In genomic region chr10:69388488-69388887, GRCh38 we compare ENCODE assay signal across 17 cellular contexts. TPM values are rescaled to one million over a fixed set of nuclear protein-coding genes. Genes with fewer than 3 reads are reported as not detected.
DNase-seq lines count a peak whose midpoint lies in the region; ATAC-seq, FAIRE-seq and TF ChIP-seq lines count a peak whose summit lies in the region.
"Had no signal": no experiment of that assay in that cellular context is flagged by ENCODE, and none has a peak within 500 bp of the region (broad histone marks: within the 10 kb centered on the region; RNA-seq: fewer than 3 reads in every experiment).

No MANE protein-coding gene starts in this region.

- TF ChIP-seq CTCF in natural killer cell (IDR thresholded peaks at IDR 0.05) = no peak
- no peak for TF ChIP-seq CTCF in K562 (IDR thresholded peaks at IDR 0.05 in 2 of 3, conservative IDR thresholded peaks at IDR 0.05 in 1 of 3; ENCODE audit: insufficient read depth in 2 of 3, low read depth in 1 of 3, low read length in 3 of 3)
- TF ChIP-seq CTCF in adrenal gland (IDR thresholded peaks at IDR 0.05) = no peak

- ATAC-seq in natural killer cell treated with Interleukin-12 subunit alpha and Interleukin-12 subunit beta and Interleukin-15 and Interleukin-18, amount 100 ng/mL, for 72 hours = no peak
- ATAC-seq in natural killer cell = no peak
- ATAC-seq in K562 = no peak
- ATAC-seq in naive thymus-derived CD4-positive, alpha-beta T cell = no peak
- no peak for ATAC-seq in HG03135 (IDR thresholded peaks at IDR 0.05; ENCODE audit: unreplicated experiment)
- ATAC-seq: GM12878 had no signal

- CTCF ChIA-PET in K562 (lab: Yijun Ruan, JAX; ENCODE audit: low intra/inter-chr PET ratio) = no interaction called here
- CTCF ChIA-PET in naive thymus-derived CD4-positive, alpha-beta T cell (lab: Charles Lee) = interaction anchor here (1.0 kb wide), 1 partner anchor 150 kb away, joined by 3 read pairs; no protein-coding TSS in a partner anchor

- H3K27me3 Mint-ChIP-seq in natural killer cell treated with Interleukin-12 subunit alpha and Interleukin-12 subunit beta and Interleukin-15 and Interleukin-18, amount 100 ng/mL, for 72 hours = no peaks in the 10 kb centered on the region
- H3K27me3 Mint-ChIP-seq in natural killer cell (ENCODE audit: low read depth in 2 of 2) = no peaks in the 10 kb centered on the region
- H3K27me3 Mint-ChIP-seq in naive thymus-derived CD4-positive, alpha-beta T cell = no peaks in the 10 kb centered on the region
- H3K27me3 Mint-ChIP-seq: B cell; CD4-positive, alpha-beta memory T cell had no signal

- no peaks in the 10 kb centered on the region for H3K79me2 ChIP-seq in K562 (ENCODE audit: control insufficient read depth, insufficient read depth, low read length)

- H3K36me3 ChIP-seq in K562 (ENCODE audit: control insufficient read depth, insufficient read depth, low read length) = peaks cover 99% of the 10 kb centered on the region
- H3K36me3 ChIP-seq in naive thymus-derived CD4-positive, alpha-beta T cell (ENCODE audit: control insufficient read depth in 2 of 3, insufficient read depth in 3 of 3, low read length in 3 of 3) = peaks cover 4 to 92% (median 18%) of the 10 kb centered on the region in 3 experiments
- H3K36me3 ChIP-seq in adrenal gland (replicated peaks in 1 of 2) = peaks cover 0 to 63% of the 10 kb centered on the region in 2 donors

- H3K4me3 Mint-ChIP-seq in natural killer cell treated with Interleukin-12 subunit alpha and Interleukin-12 subunit beta and Interleukin-15 and Interleukin-18, amount 100 ng/mL, for 72 hours = no peak overlapping the region
- H3K4me3 Mint-ChIP-seq in natural killer cell = no peak overlapping the region
- no peak overlapping the region for H3K4me3 Mint-ChIP-seq in naive thymus-derived CD4-positive, alpha-beta T cell
- H3K4me3 Mint-ChIP-seq: B cell; CD4-positive, alpha-beta memory T cell had no signal

- H3K4me3 ChIP-seq in K562 (no peak overlapping the region), adrenal gland (no peak overlapping the region)
- H3K4me3 ChIP-seq in naive thymus-derived CD4-positive, alpha-beta T cell (ENCODE audit: low read length) = no peak overlapping the region
- H3K4me3 ChIP-seq: GM12878 had no signal

- no peak for TF ChIP-seq RAD21 in K562 (CRISPR knock-in tag; conservative IDR thresholded peaks at IDR 0.05 in 1 of 2, IDR thresholded peaks at IDR 0.05 in 1 of 2)

- peaks cover 26% of the 10 kb centered on the region for H3K36me3 Mint-ChIP-seq in natural killer cell treated with Interleukin-12 subunit alpha and Interleukin-12 subunit beta and Interleukin-15 and Interleukin-18, amount 100 ng/mL, for 72 hours
- H3K36me3 Mint-ChIP-seq in natural killer cell = peaks cover 13% of the 10 kb centered on the region
- H3K36me3 Mint-ChIP-seq in naive thymus-derived CD4-positive, alpha-beta T cell = peaks cover 8 to 53% (median 44%) of the 10 kb centered on the region in 5 donors

- intact Hi-C loops in natural killer cell (cut with micrococcal nuclease) (no loop called here), K562 (cut with micrococcal nuclease) (no loop called here), adrenal gland (cut with DNase I) (no loop called here)
- intact Hi-C loops in naive thymus-derived CD4-positive, alpha-beta T cell (cut with micrococcal nuclease) = no loop called here

- no TSS peak for BruUV-seq in K562 (replicated peaks; lab: Mats Ljungman, UMichigan)

- H3K4me1 ChIP-seq in K562 (replicated peaks in 1 of 2; ENCODE audit: control insufficient read depth in 2 of 2, insufficient read depth in 2 of 2, low read length in 2 of 2) = peaks cover 12 to 17% of the 10 kb centered on the region in 2 experiments; a peak in 4 of 5 replicates
- peaks cover 4 to 6% of the 10 kb centered on the region in 2 donors for H3K4me1 ChIP-seq in naive thymus-derived CD4-positive, alpha-beta T cell (ENCODE audit: control insufficient read depth in 2 of 2, insufficient read depth in 2 of 2, low read length in 2 of 2)
- H3K4me1 ChIP-seq in adrenal gland (replicated peaks in 1 of 2) = no peaks in the 10 kb centered on the region

- no peaks in the 10 kb centered on the region for H3K9me3 Mint-ChIP-seq in natural killer cell treated with Interleukin-12 subunit alpha and Interleukin-12 subunit beta and Interleukin-15 and Interleukin-18, amount 100 ng/mL, for 72 hours
- no peaks in the 10 kb centered on the region for H3K9me3 Mint-ChIP-seq in natural killer cell
- no peaks in the 10 kb centered on the region for H3K9me3 Mint-ChIP-seq in naive thymus-derived CD4-positive, alpha-beta T cell
- H3K9me3 Mint-ChIP-seq: CD4-positive, alpha-beta memory T cell had no signal

- TF ChIP-seq POLR2A in K562 (conservative IDR thresholded peaks at IDR 0.05) = no peak
- TF ChIP-seq POLR2A in adrenal gland (IDR thresholded peaks at IDR 0.05) = no peak

- H4K20me1 ChIP-seq in K562 (replicated peaks; ENCODE audit: control insufficient read depth, insufficient read depth, low read length) = peaks cover 18% of the 10 kb centered on the region; the same call in 1 of the 2 replicates

- peaks cover 10 to 11% of the 10 kb centered on the region in 2 donors for H3K4me1 Mint-ChIP-seq in natural killer cell treated with Interleukin-12 subunit alpha and Interleukin-12 subunit beta and Interleukin-15 and Interleukin-18, amount 100 ng/mL, for 72 hours (ENCODE audit: low read depth in 2 of 2)
- H3K4me1 Mint-ChIP-seq in natural killer cell = peaks cover 10 to 12% of the 10 kb centered on the region in 2 donors
- peaks cover 5 to 37% (median 20%) of the 10 kb centered on the region in 7 donors for H3K4me1 Mint-ChIP-seq in naive thymus-derived CD4-positive, alpha-beta T cell

- peak; percentile 6 for DNase-seq in natural killer cell treated with Interleukin-12 subunit alpha and Interleukin-12 subunit beta and Interleukin-15 and Interleukin-18, amount 100 ng/mL, for 72 hours (ENCODE audit: low spot score)
- DNase-seq in natural killer cell = no peak
- no peak for DNase-seq in K562 (ENCODE audit: extremely low read depth in 1 of 4, low spot score in 3 of 4)
- DNase-seq in naive thymus-derived CD4-positive, alpha-beta T cell = no peak
- no peak for DNase-seq in NCI-H524 treated with DMSO at 0.1 percent for 48 hours (lab: John Stamatoyannopoulos, UW)
- no peak for DNase-seq in adrenal gland
- DNase-seq: C1 segment of cervical spinal cord; CD4-positive, alpha-beta memory T cell; DMS79; IMR-90; KG1 had no signal

- H3K4me2 ChIP-seq in K562 (ENCODE audit: insufficient read depth, low read length) = no peak overlapping the region

- no peak for FAIRE-seq in K562 (lab: Jason Lieb, UNC)
- FAIRE-seq: A204.1 had no signal

- H3K9me1 ChIP-seq in K562 (ENCODE audit: control insufficient read depth, insufficient read depth, low read length) = no peaks in the 10 kb centered on the region

- POLR2A ChIA-PET in K562 (lab: Yijun Ruan, JAX) = interaction anchor here (1.2 to 1.4 kb wide), 2 partner anchors 15 to 54 kb away, joined by 3 read pairs; no protein-coding TSS in a partner anchor
- POLR2A ChIA-PET in naive thymus-derived CD4-positive, alpha-beta T cell (lab: Charles Lee) = no interaction called here

- TF ChIP-seq EP300 in K562 (IDR thresholded peaks at IDR 0.05; ENCODE audit: low read length) = no peak

- H3K27ac ChIP-seq in K562 (ENCODE audit: extremely low read depth, low read depth, low read length) (no peak overlapping the region), adrenal gland (no peak overlapping the region)
- H3K27ac ChIP-seq in naive thymus-derived CD4-positive, alpha-beta T cell (ENCODE audit: low read depth, low read length) = no peak overlapping the region

- WGBS in K562 (ENCODE audit: insufficient coverage, low coverage, missing lambda C conversion rate) = 91% methylated on average over 2 of the region's 2 CpGs
- 87 to 93% (median 89%) methylated on average over 2 of the region's 2 CpGs for WGBS in adrenal gland, 4 donors

- H3K27me3 ChIP-seq in K562 (ENCODE audit: control insufficient read depth in 2 of 2, insufficient read depth in 2 of 2, low read length in 2 of 2) = no peaks in the 10 kb centered on the region
- H3K27me3 ChIP-seq in naive thymus-derived CD4-positive, alpha-beta T cell (ENCODE audit: control insufficient read depth in 2 of 2, insufficient read depth in 2 of 2, low read length in 2 of 2) = no peaks in the 10 kb centered on the region
- no peaks in the 10 kb centered on the region for H3K27me3 ChIP-seq in adrenal gland

- in situ Hi-C loops in K562 (cut with MboI) = loop anchor here (5.0 kb wide), 1 partner anchor 141 kb away; no protein-coding TSS in a partner anchor

- H3K9me3 ChIP-seq in K562 (replicated peaks; ENCODE audit: control insufficient read depth, insufficient read depth, low read depth, low read length) (no peaks in the 10 kb centered on the region), adrenal gland (replicated peaks in 1 of 3) (no peaks in the 10 kb centered on the region)
- no peaks in the 10 kb centered on the region for H3K9me3 ChIP-seq in naive thymus-derived CD4-positive, alpha-beta T cell (ENCODE audit: control insufficient read depth in 2 of 3, low read length in 3 of 3)

- H3K9ac ChIP-seq in K562 (ENCODE audit: insufficient read depth in 1 of 2, low read depth in 2 of 2, low read length in 2 of 2) = no peak overlapping the region

- H3K27ac Mint-ChIP-seq in natural killer cell treated with Interleukin-12 subunit alpha and Interleukin-12 subunit beta and Interleukin-15 and Interleukin-18, amount 100 ng/mL, for 72 hours = no peak overlapping the region
- H3K27ac Mint-ChIP-seq in natural killer cell = no peak overlapping the region
- peak overlapping the region in 6 of 9 donors; percentile 6 to 79 (median 52) for H3K27ac Mint-ChIP-seq in naive thymus-derived CD4-positive, alpha-beta T cell
- H3K27ac Mint-ChIP-seq: B cell had no signal

- no peak overlapping the region for H2AFZ ChIP-seq in K562 (ENCODE audit: low read depth, low read length)

RNA-seq across cellular contexts. Expression of gene TACR2, which starts 28.2 kb away (rescaled TPM):
- not detected for total RNA-seq in natural killer cell treated with Interleukin-12 subunit alpha and Interleukin-12 subunit beta and Interleukin-15 and Interleukin-18, amount 100 ng/mL, for 72 hours
- total RNA-seq in natural killer cell = not detected
- total RNA-seq in K562 (2011; cell fraction: chromatin; rRNA removed; ENCODE audit: low replicate concordance) = not detected in 2 replicates
- total RNA-seq in K562 (2011; cell fraction: nucleolus; rRNA removed) = not detected in 2 replicates
- total RNA-seq in K562 (2011; cell fraction: nucleoplasm; rRNA removed) = not detected in 2 replicates
- total RNA-seq in K562 (2014; rRNA removed) = not detected in 2 replicates
- total RNA-seq in K562 (2014; rRNA removed; fragmentation: Illumina TruSeq; extraction: Trizol) = not detected in 2 replicates
- total RNA-seq in K562 (2015; rRNA removed; fragmentation: Illumina TruSeq; extraction: Trizol) = not detected in 2 replicates
- not detected in 2 replicates for total RNA-seq in K562 (2021)
- polyA plus RNA-seq in K562 (2011; rRNA removed) = not detected in 2 replicates
- polyA plus RNA-seq in K562 (2011; cell fraction: cytosol; rRNA removed) = not detected in 2 replicates
- not detected in 2 replicates for polyA plus RNA-seq in K562 (2011; cell fraction: nucleus; rRNA removed)
- 0.20 and 0.22 TPM in 2 replicates for polyA plus RNA-seq in K562 (2012)
- not detected in 2 replicates for polyA plus RNA-seq in K562 (2014; fragmentation: Illumina TruSeq; extraction: Trizol)
- not detected for polyA plus RNA-seq in K562 (2014; fragmentation: Nextera tagmentation; extraction: Ambion mirVana)
- polyA plus RNA-seq in K562 (2014; rRNA removed) = not detected in 2 replicates
- polyA minus RNA-seq in K562 (2011; rRNA and poly(A)+ RNA removed) = not detected in 2 replicates
- polyA minus RNA-seq in K562 (2011; cell fraction: cytosol; rRNA and poly(A)+ RNA removed) = not detected in 2 replicates
- not detected in 2 replicates for polyA minus RNA-seq in K562 (2011; cell fraction: nucleus; rRNA and poly(A)+ RNA removed)
- total RNA-seq in naive thymus-derived CD4-positive, alpha-beta T cell = under 1 TPM in 1 of 5 experiments, not detected in 4; 0.44 TPM
- polyA plus RNA-seq in naive thymus-derived CD4-positive, alpha-beta T cell = under 1 TPM in 1 of 2 donors, not detected in 1; 0.47 TPM
- total RNA-seq in adrenal gland = under 1 TPM in 6 of 8 donors, not detected in 2; 0.11 to 0.55 (median 0.35) TPM
- under 1 TPM in 2 of 3 donors, not detected in 1; 0.33 to 0.37 TPM for polyA plus RNA-seq in adrenal gland
- total RNA-seq: B cell, G401, GM12878, H4, IMR-90 had no signal
- polyA plus RNA-seq: IMR-90 had no signal

Comparison
In these comparisons a context has a peak if more than half of its experiments do, and no peak if none do; other contexts are left out.
1. H3K27ac Mint-ChIP-seq: peak in naive thymus-derived CD4-positive, alpha-beta T cell (6 of 9); none in natural killer cell treated with Interleukin-12 subunit alpha and Interleukin-12 subunit beta and Interleukin-15 and Interleukin-18, amount 100 ng/mL, for 72 hours (0 of 2) and natural killer cell (0 of 2).